In the genomic region with DNA sequence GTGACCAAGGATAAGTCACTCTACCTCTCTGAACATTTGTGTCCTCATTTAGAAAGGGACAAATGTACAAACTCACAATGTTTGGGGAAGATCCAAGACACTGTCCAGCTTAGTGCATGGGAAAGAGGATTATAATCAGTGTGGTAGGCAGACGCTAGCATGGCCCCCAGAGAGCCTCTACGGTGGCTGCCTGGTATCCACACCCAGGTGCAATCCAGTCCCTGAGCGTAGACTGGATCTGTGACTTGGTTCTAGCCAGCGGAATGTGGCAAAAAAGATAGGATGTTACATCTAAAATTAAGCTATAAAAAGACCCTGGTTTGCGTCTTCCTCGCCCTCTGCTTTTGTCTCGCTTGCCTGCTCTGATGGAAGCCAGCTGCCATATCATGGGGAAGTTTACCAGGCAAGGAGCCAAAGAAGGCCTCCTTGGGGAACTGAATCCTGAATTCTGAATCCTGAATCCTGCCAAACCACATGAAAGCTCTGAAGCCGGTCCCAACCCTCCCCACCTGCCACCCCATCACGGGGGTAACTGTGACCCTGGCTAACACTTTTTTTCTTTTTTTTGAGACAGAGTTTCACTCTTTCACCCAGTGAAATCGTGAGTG, we compare ENCODE assay signal across 10 cellular contexts. TPM values are rescaled to one million over a fixed set of nuclear protein-coding genes. Genes with fewer than 3 reads are reported as not detected.
DNase-seq lines count a peak whose midpoint lies in the region; ATAC-seq and TF ChIP-seq lines count a peak whose summit lies in the region.
"Had no signal": no experiment of that assay in that cellular context is flagged by ENCODE, and none has a peak within 500 bp of the region (broad histone marks: within the 10 kb centered on the region; RNA-seq: fewer than 3 reads in every experiment).

No MANE protein-coding gene starts in this region.

- no peaks in the 10 kb centered on the region for H3K27me3 ChIP-seq in rectal smooth muscle tissue (ENCODE audit: control insufficient read depth, insufficient read depth, low read length)

- no peak overlapping the region for H3K4me3 Mint-ChIP-seq in activated CD4-positive, alpha-beta T cell treated with anti-CD3 and anti-CD28 coated beads, Interleukin-2, amount 10 ng/mL, durations not matched to agents 7 days and 5 days
- H3K4me3 Mint-ChIP-seq: activated T-cell treated with anti-CD3 and anti-CD28 coated beads, Interleukin-2, amount 50 U/mL, for 24 hours had no signal

- no peak overlapping the region for H3K27ac Mint-ChIP-seq in activated CD4-positive, alpha-beta T cell treated with anti-CD3 and anti-CD28 coated beads, Interleukin-2, amount 10 ng/mL, durations not matched to agents 7 days and 5 days
- H3K27ac Mint-ChIP-seq: activated T-cell treated with anti-CD3 and anti-CD28 coated beads, Interleukin-2, amount 50 U/mL, for 24 hours had no signal

- H3K9me3 Mint-ChIP-seq in activated CD4-positive, alpha-beta T cell treated with anti-CD3 and anti-CD28 coated beads, Interleukin-2, amount 10 ng/mL, durations not matched to agents 7 days and 5 days, result no peaks in the 10 kb centered on the region
- H3K9me3 Mint-ChIP-seq: activated T-cell treated with anti-CD3 and anti-CD28 coated beads, Interleukin-2, amount 50 U/mL, for 24 hours had no signal

- DNase-seq in D341Med (ENCODE audit: low spot score), result peak; percentile 88
- DNase-seq in foreskin fibroblast, result peak; percentile 17 to 64
- DNase-seq in activated gamma-delta T cell (lab: John Stamatoyannopoulos, UW), result no peak
- no peak for DNase-seq in activated CD4-positive, alpha-beta T cell treated with anti-CD3 and anti-CD28 coated beads, Interleukin-2, amount 10 ng/mL, durations not matched to agents 7 days and 5 days
- DNase-seq: activated T-cell treated with anti-CD3 and anti-CD28 coated beads, Interleukin-2, amount 50 U/mL, for 24 hours had no signal

- POLR2A ChIA-PET in activated CD4-positive, alpha-beta T cell treated with anti-CD3 and anti-CD28 coated beads, Interleukin-2, amount 10 ng/mL, durations not matched to agents 7 days and 5 days (lab: Charles Lee), result no interaction called here

- H3K4me1 ChIP-seq in rectal smooth muscle tissue (ENCODE audit: control insufficient read depth, insufficient read depth, low read length), result peaks cover 11% of the 10 kb centered on the region

- no peak overlapping the region for H3K4me3 ChIP-seq in foreskin fibroblast (ENCODE audit: low read depth in 1 of 2, low read length in 2 of 2)
- H3K4me3 ChIP-seq in rectal smooth muscle tissue (ENCODE audit: low read length), result no peak overlapping the region
- H3K4me3 ChIP-seq: coronary artery had no signal

- H3K27ac ChIP-seq in rectal smooth muscle tissue (ENCODE audit: low read depth, low read length), result peak overlapping the region; percentile 41

- no peaks in the 10 kb centered on the region for H3K36me3 ChIP-seq in rectal smooth muscle tissue (ENCODE audit: control insufficient read depth, insufficient read depth, low read length)

- peaks cover 1% of the 10 kb centered on the region for H3K36me3 Mint-ChIP-seq in activated CD4-positive, alpha-beta T cell treated with anti-CD3 and anti-CD28 coated beads, Interleukin-2, amount 10 ng/mL, durations not matched to agents 7 days and 5 days (ENCODE audit: low read depth)

- CTCF ChIA-PET in activated CD4-positive, alpha-beta T cell treated with anti-CD3 and anti-CD28 coated beads, Interleukin-2, amount 10 ng/mL, durations not matched to agents 7 days and 5 days (lab: Charles Lee), result interaction anchor here (0.7 to 1.3 kb wide), 4 partner anchors 17 to 1696 kb away, joined by 3 to 4 read pairs (median 4); no protein-coding TSS in a partner anchor

- no peak overlapping the region for H3K9ac ChIP-seq in rectal smooth muscle tissue (ENCODE audit: low read length)

- peaks cover 56% of the 10 kb centered on the region for H3K4me1 Mint-ChIP-seq in activated CD4-positive, alpha-beta T cell treated with anti-CD3 and anti-CD28 coated beads, Interleukin-2, amount 10 ng/mL, durations not matched to agents 7 days and 5 days

- no peaks in the 10 kb centered on the region for H3K27me3 Mint-ChIP-seq in activated CD4-positive, alpha-beta T cell treated with anti-CD3 and anti-CD28 coated beads, Interleukin-2, amount 10 ng/mL, durations not matched to agents 7 days and 5 days
- H3K27me3 Mint-ChIP-seq: activated T-cell treated with anti-CD3 and anti-CD28 coated beads, Interleukin-2, amount 50 U/mL, for 24 hours had no signal

- TF ChIP-seq CTCF in foreskin fibroblast (IDR thresholded peaks at IDR 0.05; ENCODE audit: low read depth, low read length), result no peak

- ATAC-seq in SK-N-SH treated with all-trans-retinoic acid at 6 μM for 48 hours (peak; percentile 72), HG03139 (IDR thresholded peaks at IDR 0.05; ENCODE audit: unreplicated experiment) (no peak), GM19328 (IDR thresholded peaks at IDR 0.05; ENCODE audit: unreplicated experiment) (no peak)

TF ChIP-seq in SK-N-SH treated with all-trans-retinoic acid at 6 μM for 48 hours, 23 proteins besides CTCF, POLR2A, EP300 and RAD21 (continues in another document):
- TF ChIP-seq PPARA (CRISPR knock-in tag; IDR thresholded peaks at IDR 0.05; ENCODE audit: borderline replicate concordance) (no peak), TCF4 (CRISPR knock-in tag; IDR thresholded peaks at IDR 0.05; ENCODE audit: borderline replicate concordance) (no peak), SNAI2 (CRISPR knock-in tag; IDR thresholded peaks at IDR 0.05) (no peak), ZNF565 (CRISPR knock-in tag; conservative IDR thresholded peaks at IDR 0.05; ENCODE audit: low read depth) (no peak), ZNF70 (CRISPR knock-in tag; IDR thresholded peaks at IDR 0.05) (no peak), GLIS3 (CRISPR knock-in tag; IDR thresholded peaks at IDR 0.05) (no peak), TOX (CRISPR knock-in tag; IDR thresholded peaks at IDR 0.05; ENCODE audit: borderline replicate concordance) (no peak), ZC3H10 (CRISPR knock-in tag; IDR thresholded peaks at IDR 0.05) (no peak), ARNTL (CRISPR knock-in tag; IDR thresholded peaks at IDR 0.05; ENCODE audit: borderline replicate concordance, low read depth) (no peak), CSDC2 (CRISPR knock-in tag; IDR thresholded peaks at IDR 0.05) (no peak), ESRRG (CRISPR knock-in tag; IDR thresholded peaks at IDR 0.05) (no peak), ZFP3 (CRISPR knock-in tag; IDR thresholded peaks at IDR 0.05) (no peak)
- TF ChIP-seq, protein P1, sequence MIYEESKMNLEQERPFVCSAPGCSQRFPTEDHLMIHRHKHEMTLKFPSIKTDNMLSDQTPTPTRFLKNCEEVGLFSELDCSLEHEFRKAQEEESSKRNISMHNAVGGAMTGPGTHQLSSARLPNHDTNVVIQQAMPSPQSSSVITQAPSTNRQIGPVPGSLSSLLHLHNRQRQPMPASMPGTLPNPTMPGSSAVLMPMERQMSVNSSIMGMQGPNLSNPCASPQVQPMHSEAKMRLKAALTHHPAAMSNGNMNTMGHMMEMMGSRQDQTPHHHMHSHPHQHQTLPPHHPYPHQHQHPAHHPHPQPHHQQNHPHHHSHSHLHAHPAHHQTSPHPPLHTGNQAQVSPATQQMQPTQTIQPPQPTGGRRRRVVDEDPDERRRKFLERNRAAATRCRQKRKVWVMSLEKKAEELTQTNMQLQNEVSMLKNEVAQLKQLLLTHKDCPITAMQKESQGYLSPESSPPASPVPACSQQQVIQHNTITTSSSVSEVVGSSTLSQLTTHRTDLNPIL (CRISPR knock-in tag; IDR thresholded peaks at IDR 0.05; ENCODE audit: low read depth), result no peak
- TF ChIP-seq, protein P2, sequence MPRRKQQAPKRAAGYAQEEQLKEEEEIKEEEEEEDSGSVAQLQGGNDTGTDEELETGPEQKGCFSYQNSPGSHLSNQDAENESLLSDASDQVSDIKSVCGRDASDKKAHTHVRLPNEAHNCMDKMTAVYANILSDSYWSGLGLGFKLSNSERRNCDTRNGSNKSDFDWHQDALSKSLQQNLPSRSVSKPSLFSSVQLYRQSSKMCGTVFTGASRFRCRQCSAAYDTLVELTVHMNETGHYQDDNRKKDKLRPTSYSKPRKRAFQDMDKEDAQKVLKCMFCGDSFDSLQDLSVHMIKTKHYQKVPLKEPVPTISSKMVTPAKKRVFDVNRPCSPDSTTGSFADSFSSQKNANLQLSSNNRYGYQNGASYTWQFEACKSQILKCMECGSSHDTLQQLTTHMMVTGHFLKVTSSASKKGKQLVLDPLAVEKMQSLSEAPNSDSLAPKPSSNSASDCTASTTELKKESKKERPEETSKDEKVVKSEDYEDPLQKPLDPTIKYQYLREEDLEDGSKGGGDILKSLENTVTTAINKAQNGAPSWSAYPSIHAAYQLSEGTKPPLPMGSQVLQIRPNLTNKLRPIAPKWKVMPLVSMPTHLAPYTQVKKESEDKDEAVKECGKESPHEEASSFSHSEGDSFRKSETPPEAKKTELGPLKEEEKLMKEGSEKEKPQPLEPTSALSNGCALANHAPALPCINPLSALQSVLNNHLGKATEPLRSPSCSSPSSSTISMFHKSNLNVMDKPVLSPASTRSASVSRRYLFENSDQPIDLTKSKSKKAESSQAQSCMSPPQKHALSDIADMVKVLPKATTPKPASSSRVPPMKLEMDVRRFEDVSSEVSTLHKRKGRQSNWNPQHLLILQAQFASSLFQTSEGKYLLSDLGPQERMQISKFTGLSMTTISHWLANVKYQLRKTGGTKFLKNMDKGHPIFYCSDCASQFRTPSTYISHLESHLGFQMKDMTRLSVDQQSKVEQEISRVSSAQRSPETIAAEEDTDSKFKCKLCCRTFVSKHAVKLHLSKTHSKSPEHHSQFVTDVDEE (CRISPR knock-in tag; IDR thresholded peaks at IDR 0.05), result no peak
- TF ChIP-seq, protein P3, sequence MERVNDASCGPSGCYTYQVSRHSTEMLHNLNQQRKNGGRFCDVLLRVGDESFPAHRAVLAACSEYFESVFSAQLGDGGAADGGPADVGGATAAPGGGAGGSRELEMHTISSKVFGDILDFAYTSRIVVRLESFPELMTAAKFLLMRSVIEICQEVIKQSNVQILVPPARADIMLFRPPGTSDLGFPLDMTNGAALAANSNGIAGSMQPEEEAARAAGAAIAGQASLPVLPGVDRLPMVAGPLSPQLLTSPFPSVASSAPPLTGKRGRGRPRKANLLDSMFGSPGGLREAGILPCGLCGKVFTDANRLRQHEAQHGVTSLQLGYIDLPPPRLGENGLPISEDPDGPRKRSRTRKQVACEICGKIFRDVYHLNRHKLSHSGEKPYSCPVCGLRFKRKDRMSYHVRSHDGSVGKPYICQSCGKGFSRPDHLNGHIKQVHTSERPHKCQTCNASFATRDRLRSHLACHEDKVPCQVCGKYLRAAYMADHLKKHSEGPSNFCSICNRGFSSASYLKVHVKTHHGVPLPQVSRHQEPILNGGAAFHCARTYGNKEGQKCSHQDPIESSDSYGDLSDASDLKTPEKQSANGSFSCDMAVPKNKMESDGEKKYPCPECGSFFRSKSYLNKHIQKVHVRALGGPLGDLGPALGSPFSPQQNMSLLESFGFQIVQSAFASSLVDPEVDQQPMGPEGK (CRISPR knock-in tag; IDR thresholded peaks at IDR 0.05; ENCODE audit: borderline replicate concordance), result no peak

RNA-seq across cellular contexts. Expression of a gene that starts 51.6 kb away (rescaled TPM):
- 1 to 10 TPM; 6.0 to 6.3 TPM for total RNA-seq in activated CD4-positive, alpha-beta T cell treated with anti-CD3 and anti-CD28 coated beads, Interleukin-2, amount 10 ng/mL, durations not matched to agents 7 days and 5 days

Comparison
In these comparisons a context has a peak if more than half of its experiments do, and no peak if none do; other contexts are left out.
1. DNase-seq: peak in D341Med (single experiment) and foreskin fibroblast (2 of 2); none in activated gamma-delta T cell (single experiment) and activated CD4-positive, alpha-beta T cell treated with anti-CD3 and anti-CD28 coated beads, Interleukin-2, amount 10 ng/mL, durations not matched to agents 7 days and 5 days (single experiment).